In the genomic region with DNA sequence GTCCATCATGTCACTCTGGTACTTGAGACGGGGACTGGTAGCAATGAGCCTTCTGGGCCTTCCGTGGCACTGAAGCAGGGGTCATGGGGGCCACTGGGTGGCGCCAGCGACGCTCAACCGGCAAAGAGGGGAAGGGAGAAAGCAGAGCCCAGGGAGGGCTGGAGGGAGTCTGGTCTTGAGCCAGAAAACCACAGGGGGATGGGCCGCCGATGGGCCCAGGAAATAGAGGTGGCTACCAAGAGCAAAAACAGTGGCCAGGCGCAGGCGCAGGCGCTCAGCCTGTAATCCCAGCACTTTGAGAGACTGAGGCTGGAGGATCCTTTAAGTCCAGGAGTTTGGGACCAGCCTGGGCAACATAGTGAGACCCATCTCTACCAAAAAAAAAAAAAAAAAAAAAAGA, we compare ENCODE assay signal across 8 cellular contexts. TPM values are rescaled to one million over a fixed set of nuclear protein-coding genes. Genes with fewer than 3 reads are reported as not detected.
DNase-seq lines count a peak whose midpoint lies in the region; FAIRE-seq and TF ChIP-seq lines count a peak whose summit lies in the region.

No MANE protein-coding gene starts in this region.

- H3K4me3 ChIP-seq in left ventricle myocardium inferior: no peak overlapping the region

- intact Hi-C loops in left ventricle myocardium inferior (cut with micrococcal nuclease): no loop called here

- TF ChIP-seq CTCF in GM12872 (IDR thresholded peaks at IDR 0.05; ENCODE audit: insufficient read depth, low read depth, low read length) (peak; percentile 83), left ventricle myocardium inferior (IDR thresholded peaks at IDR 0.05; ENCODE audit: borderline replicate concordance) (peak; percentile 67)

- no peaks in the 10 kb centered on the region for H3K4me1 ChIP-seq in left ventricle myocardium inferior

- no peaks in the 10 kb centered on the region for H3K36me3 ChIP-seq in left ventricle myocardium inferior

- H3K9me3 ChIP-seq in left ventricle myocardium inferior (replicated peaks): no peaks in the 10 kb centered on the region

- DNase-seq in H54 (ENCODE audit: insufficient read length, low spot score): peak; percentile 35
- peak; percentile 37 for DNase-seq in NCI-H1092 treated with DMSO at 0.1 percent for 48 hours (lab: John Stamatoyannopoulos, UW)
- DNase-seq in activated T-cell treated with anti-CD3 and anti-CD28 coated beads for 48 hours (ENCODE audit: low read depth): peak; percentile 32
- DNase-seq in left ventricle myocardium inferior: peak; percentile 24
- peak; percentile 43 for DNase-seq in stimulated activated CD4-positive, alpha-beta T cell treated with anti-CD3 and anti-CD28 coated beads, Interleukin-4, amount 100 ng/mL, for 1 hour
- no peak for DNase-seq in NK-92 (lab: John Stamatoyannopoulos, UW; ENCODE audit: unreplicated experiment)
- no peak for DNase-seq in T1000 (lab: John Stamatoyannopoulos, UW)

- peaks cover 5% of the 10 kb centered on the region for H3K27me3 ChIP-seq in left ventricle myocardium inferior (ENCODE audit: low read depth)

- H3K27ac ChIP-seq in left ventricle myocardium inferior (replicated peaks): no peak overlapping the region

- TF ChIP-seq POLR2A in H54 (IDR thresholded peaks at IDR 0.05; ENCODE audit: low read depth, low read length): no peak

- FAIRE-seq in H54 (lab: Jason Lieb, UNC): no peak

RNA-seq across cellular contexts. Expression of a gene that starts 21.8 kb away (rescaled TPM):
- 12.2 TPM for total RNA-seq in left ventricle myocardium inferior

RNA-seq across cellular contexts. Expression of a gene that starts 22.2 kb away (rescaled TPM):
- 7.4 TPM for total RNA-seq in left ventricle myocardium inferior

Comparison
In these comparisons a context has a peak if more than half of its experiments do, and no peak if none do; other contexts are left out.
1. DNase-seq: peak in H54 (single experiment), NCI-H1092 treated with DMSO at 0.1 percent for 48 hours (single experiment), activated T-cell treated with anti-CD3 and anti-CD28 coated beads for 48 hours (single experiment), left ventricle myocardium inferior (single experiment) and stimulated activated CD4-positive, alpha-beta T cell treated with anti-CD3 and anti-CD28 coated beads, Interleukin-4, amount 100 ng/mL, for 1 hour (single experiment); none in NK-92 (single experiment) and T1000 (single experiment).